In the genomic region with DNA sequence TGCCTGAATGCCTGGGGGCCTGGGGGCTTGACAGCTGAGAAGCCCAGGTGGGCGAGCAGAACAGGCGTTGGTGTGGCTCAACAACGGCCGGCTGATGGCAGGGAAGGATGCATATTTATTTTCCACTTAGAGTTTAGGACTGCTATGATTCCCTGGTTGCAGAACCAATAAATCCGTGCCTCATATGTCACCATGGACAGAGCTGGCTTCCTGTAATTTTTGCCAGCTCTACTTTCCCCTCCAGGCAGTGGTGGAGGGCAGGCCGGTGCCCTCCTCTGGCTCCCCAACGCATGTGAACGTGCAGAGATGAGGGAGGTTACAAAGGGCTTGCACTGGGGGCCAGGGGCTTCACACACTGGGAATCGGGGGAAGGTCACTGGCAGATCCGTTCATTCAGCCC, we compare ENCODE assay signal across 24 cellular contexts. TPM values are rescaled to one million over a fixed set of nuclear protein-coding genes. Genes with fewer than 3 reads are reported as not detected.
"Had no signal": no experiment of that assay in that cellular context is flagged by ENCODE, and none has a peak within 500 bp of the region (broad histone marks: within the 10 kb centered on the region; RNA-seq: fewer than 3 reads in every experiment).

No MANE protein-coding gene starts in this region.

- H3K9me3 Mint-ChIP-seq: endodermal cell, nephron progenitor cell had no signal

- H3K4me3 Mint-ChIP-seq: endodermal cell, nephron progenitor cell had no signal

- H3K27ac ChIP-seq: colonic mucosa, neutrophil, thyroid gland, upper lobe of left lung, uterus had no signal

- H3K9me3 ChIP-seq: colonic mucosa, neutrophil, thyroid gland, upper lobe of left lung, uterus had no signal

- H3K27ac Mint-ChIP-seq: endodermal cell; naive thymus-derived CD4-positive, alpha-beta T cell; nephron progenitor cell had no signal

- ATAC-seq: left colon; left ventricle myocardium superior; naive thymus-derived CD4-positive, alpha-beta T cell; sciatic nerve had no signal

- H3K36me3 ChIP-seq: colonic mucosa, neutrophil, thyroid gland, upper lobe of left lung, uterus had no signal

- H3K27me3 ChIP-seq: colonic mucosa, neutrophil, thyroid gland, upper lobe of left lung, uterus had no signal

- H3K4me1 ChIP-seq: colonic mucosa, thyroid gland, uterus had no signal

- H3K4me3 ChIP-seq: colonic mucosa, lung, thyroid gland, upper lobe of left lung, uterus had no signal

- DNase-seq: colonic mucosa; dermis blood vessel endothelial cell; endodermal cell; foreskin melanocyte; head of caudate nucleus; hippocampal formation; left colon; left ventricle myocardium superior; mesendoderm; naive thymus-derived CD4-positive, alpha-beta T cell; nephron progenitor cell; posterior cingulate gyrus; stimulated activated CD4-positive, alpha-beta T cell treated with anti-CD3 and anti-CD28 coated beads, Interleukin-2, amount 100 ng/mL, for 48 hours; stimulated activated naive CD4-positive, alpha-beta T cell treated with Interleukin-2 at 50 U/mL for 16 hours; thyroid gland; upper lobe of left lung; uterus had no signal

RNA-seq across cellular contexts. Expression of gene SAG, which starts 18.2 kb away (rescaled TPM):
- total RNA-seq: dermis blood vessel endothelial cell, endodermal cell, kidney epithelial cell, left colon, left ventricle myocardium superior, osteocyte, sciatic nerve, skeletal muscle tissue had no signal
- polyA plus RNA-seq: esophagus; naive thymus-derived CD4-positive, alpha-beta T cell had no signal
